Comparison of ENCODE assay signal across 21 cellular contexts in the genomic region with DNA sequence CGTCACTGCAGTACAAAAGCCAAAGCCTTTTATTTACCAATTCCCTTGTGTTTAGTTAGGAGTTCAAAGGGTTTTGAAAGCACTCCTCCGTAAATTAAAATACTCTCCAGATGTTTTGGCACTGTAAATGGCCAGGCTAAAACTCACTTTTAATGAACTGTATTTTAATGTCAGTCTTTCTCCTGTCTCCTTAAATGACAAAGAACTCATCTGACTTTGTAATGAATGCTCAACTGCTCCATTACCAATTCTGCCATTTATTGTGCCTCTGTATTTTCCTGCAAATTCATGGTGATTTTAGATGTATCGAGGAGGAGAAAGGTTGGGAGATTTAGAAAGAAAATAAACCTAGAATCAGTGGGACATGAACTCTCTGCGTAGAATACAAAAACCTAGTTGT.
DNase-seq lines count a peak whose midpoint lies in the region; ATAC-seq lines count a peak whose summit lies in the region.
"Had no signal": no experiment of that assay in that cellular context is flagged by ENCODE, and none has a peak within 500 bp of the region (broad histone marks: within the 10 kb centered on the region; RNA-seq: fewer than 3 reads in every experiment).

No MANE protein-coding gene starts in this region.

- no peaks in the 10 kb centered on the region for H3K27me3 ChIP-seq in HUES48 (ENCODE audit: control insufficient read depth, insufficient read depth, low read length)
- H3K27me3 ChIP-seq in endocrine pancreas (ENCODE audit: control insufficient read depth, insufficient read depth, low read length), result no peaks in the 10 kb centered on the region
- H3K27me3 ChIP-seq in iPS-18a (ENCODE audit: control insufficient read depth, insufficient read depth, low read length), result no peaks in the 10 kb centered on the region
- H3K27me3 ChIP-seq in naive thymus-derived CD4-positive, alpha-beta T cell (ENCODE audit: control insufficient read depth in 2 of 2, insufficient read depth in 2 of 2, low read length in 2 of 2), result no peaks in the 10 kb centered on the region

- intact Hi-C loops in sciatic nerve (cut with DNase I), result no loop called here
- intact Hi-C loops in naive thymus-derived CD4-positive, alpha-beta T cell (cut with micrococcal nuclease), result no loop called here

- no peak overlapping the region for H3K4me3 Mint-ChIP-seq in naive thymus-derived CD4-positive, alpha-beta T cell
- H3K4me3 Mint-ChIP-seq: CD4-positive, alpha-beta T cell had no signal

- H3K36me3 Mint-ChIP-seq in naive thymus-derived CD4-positive, alpha-beta T cell, result no peaks in the 10 kb centered on the region

- H3K36me3 ChIP-seq in HUES48 (ENCODE audit: control insufficient read depth, insufficient read depth, low read length), result no peaks in the 10 kb centered on the region
- no peaks in the 10 kb centered on the region for H3K36me3 ChIP-seq in endocrine pancreas (ENCODE audit: control insufficient read depth, insufficient read depth, low read length)
- H3K36me3 ChIP-seq in iPS-18a (ENCODE audit: control insufficient read depth, low read depth, low read length), result no peaks in the 10 kb centered on the region
- no peaks in the 10 kb centered on the region for H3K36me3 ChIP-seq in naive thymus-derived CD4-positive, alpha-beta T cell (ENCODE audit: control insufficient read depth in 2 of 3, insufficient read depth in 3 of 3, low read length in 3 of 3)

- H3K9me3 ChIP-seq in HUES48 (ENCODE audit: control insufficient read depth, insufficient read depth, low read length) (peaks cover 26% of the 10 kb centered on the region), endocrine pancreas (ENCODE audit: control insufficient read depth, low read length) (no peaks in the 10 kb centered on the region), iPS-18a (ENCODE audit: control insufficient read depth, low read depth, low read length) (peaks cover 12% of the 10 kb centered on the region)
- H3K9me3 ChIP-seq in naive thymus-derived CD4-positive, alpha-beta T cell (ENCODE audit: control insufficient read depth in 2 of 3, low read length in 3 of 3), result no peaks in the 10 kb centered on the region
- H3K9me3 ChIP-seq: Caco-2 had no signal

- H3K4me3 ChIP-seq in HUES48 (ENCODE audit: low read depth, low read length) (peak overlapping the region; percentile 19; the same call in 1 of the 2 replicates), endocrine pancreas (ENCODE audit: control insufficient read depth, insufficient read depth, low read length) (peak overlapping the region; percentile 34), iPS-18a (ENCODE audit: low read length) (no peak overlapping the region)
- H3K4me3 ChIP-seq in naive thymus-derived CD4-positive, alpha-beta T cell (ENCODE audit: low read length), result no peak overlapping the region
- H3K4me3 ChIP-seq: PC-9 had no signal

- ATAC-seq in sciatic nerve, result peak; percentile 32
- no peak for ATAC-seq in naive thymus-derived CD4-positive, alpha-beta T cell
- ATAC-seq: HCT116 had no signal

- H3K27me3 Mint-ChIP-seq in naive thymus-derived CD4-positive, alpha-beta T cell, result no peaks in the 10 kb centered on the region
- H3K27me3 Mint-ChIP-seq: CD4-positive, alpha-beta T cell had no signal

- DNase-seq in sciatic nerve (ENCODE audit: low spot score) (no peak), NCI-H1436 (lab: John Stamatoyannopoulos, UW) (no peak), amniotic stem cell (lab: John Stamatoyannopoulos, UW) (no peak)
- no peak for DNase-seq in naive thymus-derived CD4-positive, alpha-beta T cell
- DNase-seq: Caco-2; CD4-positive, alpha-beta T cell; GF-D8; MV-4-11; NCI-H1417; NCI-H187 treated with DMSO at 0.1 percent for 48 hours; NCI-H226; NCI-H524; NCI-H82; PC-9; SIG-M5 had no signal

- H3K4me1 ChIP-seq in HUES48 (ENCODE audit: control insufficient read depth, insufficient read depth, low read length) (peaks cover 53% of the 10 kb centered on the region), endocrine pancreas (ENCODE audit: control insufficient read depth, insufficient read depth, low read length) (peaks cover 17% of the 10 kb centered on the region), iPS-18a (ENCODE audit: control insufficient read depth, low read depth, low read length) (peaks cover 37% of the 10 kb centered on the region)
- no peaks in the 10 kb centered on the region for H3K4me1 ChIP-seq in naive thymus-derived CD4-positive, alpha-beta T cell (ENCODE audit: control insufficient read depth in 2 of 2, insufficient read depth in 2 of 2, low read length in 2 of 2)
- H3K4me1 ChIP-seq: Caco-2 had no signal

- peak overlapping the region; percentile 65 for H3K27ac ChIP-seq in HUES48 (ENCODE audit: low read depth, low read length)
- H3K27ac ChIP-seq in iPS-18a (ENCODE audit: low read length), result peak overlapping the region; percentile 3
- no peak overlapping the region for H3K27ac ChIP-seq in naive thymus-derived CD4-positive, alpha-beta T cell (ENCODE audit: low read depth, low read length)
- H3K27ac ChIP-seq: KMS-11, PC-9, RWPE1 had no signal

- H3K27ac Mint-ChIP-seq in naive thymus-derived CD4-positive, alpha-beta T cell, result no peak overlapping the region
- H3K27ac Mint-ChIP-seq: CD4-positive, alpha-beta T cell had no signal

- CTCF ChIA-PET in naive thymus-derived CD4-positive, alpha-beta T cell (lab: Charles Lee), result no interaction called here

- peaks cover 0 to 14% (median 4%) of the 10 kb centered on the region in 11 donors for H3K9me3 Mint-ChIP-seq in naive thymus-derived CD4-positive, alpha-beta T cell

- POLR2A ChIA-PET in naive thymus-derived CD4-positive, alpha-beta T cell (lab: Charles Lee), result no interaction called here

- H3K9ac ChIP-seq in HUES48 (ENCODE audit: low read depth, low read length) (no peak overlapping the region), endocrine pancreas (ENCODE audit: control insufficient read depth, insufficient read depth, low read length) (no peak overlapping the region), iPS-18a (ENCODE audit: low read length) (no peak overlapping the region)
- H3K9ac ChIP-seq: KMS-11 had no signal

- H3K4me1 Mint-ChIP-seq in naive thymus-derived CD4-positive, alpha-beta T cell, result no peaks in the 10 kb centered on the region

Comparison
In these comparisons a context has a peak if more than half of its experiments do, and no peak if none do; other contexts are left out.
1. H3K4me3 ChIP-seq: peak in HUES48 (single experiment) and endocrine pancreas (single experiment); none in iPS-18a (single experiment) and naive thymus-derived CD4-positive, alpha-beta T cell (single experiment).